Comparison of ENCODE assay signal across 29 cellular contexts in the genomic region with DNA sequence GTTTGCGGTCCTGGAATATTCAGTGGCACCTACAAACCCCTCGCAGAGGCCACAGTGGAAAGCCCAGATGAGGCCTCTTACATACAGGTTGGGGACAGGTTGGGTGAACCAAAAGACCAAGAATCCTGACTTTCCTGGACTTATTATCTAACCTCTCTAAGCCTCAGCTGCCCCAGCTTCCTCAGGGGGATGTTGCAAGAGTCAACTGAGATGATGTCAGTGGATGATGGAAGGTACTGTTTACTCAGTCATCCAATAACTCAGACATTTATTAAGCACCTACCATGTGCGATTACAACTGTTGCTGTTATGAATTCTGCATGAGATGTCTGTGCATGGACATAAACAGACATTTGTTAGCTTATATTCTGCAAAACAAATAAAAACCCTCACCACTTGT.
"Had no signal": no experiment of that assay in that cellular context is flagged by ENCODE, and none has a peak within 500 bp of the region (broad histone marks: within the 10 kb centered on the region; RNA-seq: fewer than 3 reads in every experiment).

No MANE protein-coding gene starts in this region.

- H3K27me3 ChIP-seq: ascending aorta, body of pancreas, cardiac muscle cell, colonic mucosa, Peyer's patch, SJCRH30 had no signal

- H3K9ac ChIP-seq: SK-N-SH had no signal

- H3K36me3 Mint-ChIP-seq: activated naive CD4-positive, alpha-beta T cell treated with anti-CD3 and anti-CD28 coated beads, Interleukin-2, amount 50 U/mL, for 24 hours had no signal

- H3K27ac ChIP-seq: ascending aorta, body of pancreas, cardiac muscle cell, colonic mucosa, Peyer's patch, RWPE1, SJCRH30, VCaP had no signal

- ATAC-seq: activated CD4-positive, alpha-beta T cell treated with anti-CD3 and anti-CD28 coated beads for 36 hours; activated CD8-positive, alpha-beta T cell treated with anti-CD3 and anti-CD28 coated beads for 36 hours; activated T-cell treated with anti-CD3 and anti-CD28 coated beads, Interleukin-2, amount 50 U/mL, for 72 hours; body of pancreas had no signal

- H3K36me3 ChIP-seq: ascending aorta, cardiac muscle cell, colonic mucosa, Peyer's patch, SJCRH30 had no signal

- H3K4me3 ChIP-seq: ascending aorta, body of pancreas, cardiac muscle cell, colonic mucosa, Peyer's patch, SJCRH30 had no signal

- H3K27me3 Mint-ChIP-seq: activated CD8-positive, alpha-beta T cell treated with anti-CD3 and anti-CD28 coated beads for 36 hours had no signal

- H3K4me2 ChIP-seq: SK-N-SH had no signal

- H3K9me3 Mint-ChIP-seq: activated naive CD4-positive, alpha-beta T cell treated with anti-CD3 and anti-CD28 coated beads, Interleukin-2, amount 50 U/mL, for 24 hours had no signal

- DNase-seq: activated CD4-positive, alpha-beta T cell treated with anti-CD3 and anti-CD28 coated beads for 36 hours; activated CD4-positive, alpha-beta T cell treated with anti-CD3 and anti-CD28 coated beads, Interleukin-2, amount 50 U/mL, for 1 hour; activated CD8-positive, alpha-beta memory T cell treated with anti-CD3 and anti-CD28 coated beads, Interleukin-2, amount 50 U/mL, for 4 hours; activated CD8-positive, alpha-beta T cell treated with anti-CD3 and anti-CD28 coated beads for 36 hours; activated T-cell treated with anti-CD3 and anti-CD28 coated beads, Interleukin-2, amount 50 U/mL, for 72 hours; amniotic stem cell; body of pancreas; cerebellar nuclear complex; colonic mucosa; MV-4-11; NCI-H1092 treated with DMSO at 0.1 percent for 48 hours; NCI-H1417 treated with DMSO at 0.1 percent for 48 hours; NCI-H1694; NCI-H2029; NCI-H2107; NCI-H2171 treated with DMSO at 0.1 percent for 48 hours; NCI-H226; NCI-H526 treated with DMSO at 0.1 percent for 48 hours; NK-92 treated with Interleukin-12 subunit alpha and Interleukin-12 subunit beta, amount 100 ng/mL, for 24 hours; Peyer's patch; Right ventricle myocardium superior; SJCRH30; SK-N-SH; T-helper 1 cell had no signal

- H3K4me1 Mint-ChIP-seq: activated CD4-positive, alpha-beta T cell treated with anti-CD3 and anti-CD28 coated beads for 36 hours; activated naive CD4-positive, alpha-beta T cell treated with anti-CD3 and anti-CD28 coated beads, Interleukin-2, amount 50 U/mL, for 24 hours had no signal

- H3K4me3 Mint-ChIP-seq: activated CD4-positive, alpha-beta T cell treated with anti-CD3 and anti-CD28 coated beads for 36 hours; activated CD8-positive, alpha-beta T cell treated with anti-CD3 and anti-CD28 coated beads for 36 hours; activated naive CD4-positive, alpha-beta T cell treated with anti-CD3 and anti-CD28 coated beads, Interleukin-2, amount 50 U/mL, for 24 hours; activated T-cell treated with anti-CD3 and anti-CD28 coated beads, Interleukin-2, amount 50 U/mL, for 72 hours had no signal

- H3K4me1 ChIP-seq: ascending aorta, body of pancreas, colonic mucosa, Peyer's patch, SJCRH30 had no signal

- H3K9me3 ChIP-seq: body of pancreas, colonic mucosa, Peyer's patch, SJCRH30, SK-N-SH had no signal

- H3K27ac Mint-ChIP-seq: activated CD4-positive, alpha-beta T cell treated with anti-CD3 and anti-CD28 coated beads for 36 hours; activated CD8-positive, alpha-beta T cell treated with anti-CD3 and anti-CD28 coated beads for 36 hours; activated naive CD4-positive, alpha-beta T cell treated with anti-CD3 and anti-CD28 coated beads, Interleukin-2, amount 50 U/mL, for 24 hours; activated T-cell treated with anti-CD3 and anti-CD28 coated beads, Interleukin-2, amount 50 U/mL, for 72 hours had no signal
